ENCODE assay signal across 17 cellular contexts in genomic region chr2:72913531-72914225, GRCh38. TPM values are rescaled to one million over a fixed set of nuclear protein-coding genes. Genes with fewer than 3 reads are reported as not detected.
DNase-seq lines count a peak whose midpoint lies in the region; ATAC-seq, FAIRE-seq and TF ChIP-seq lines count a peak whose summit lies in the region.
"Had no signal": no experiment of that assay in that cellular context is flagged by ENCODE, and none has a peak within 500 bp of the region (broad histone marks: within the 10 kb centered on the region; RNA-seq: fewer than 3 reads in every experiment).

No MANE protein-coding gene starts in this region.

- ATAC-seq in A549 = peak; percentile 18 to 45; a peak in 2 of 6 replicates
- no peak for ATAC-seq in GM23338
- ATAC-seq in activated CD8-positive, alpha-beta memory T cell treated with anti-CD3 and anti-CD28 coated beads, Interleukin-2, amount 10 ng/mL, durations not matched to agents 7 days and 5 days = no peak
- no peak for ATAC-seq in foreskin keratinocyte
- ATAC-seq in body of pancreas = no peak
- no peak for ATAC-seq in HG03135 (IDR thresholded peaks at IDR 0.05; ENCODE audit: unreplicated experiment)

- no peak for TF ChIP-seq EP300 in A549 (IDR thresholded peaks at IDR 0.05)

- H3K4me1 ChIP-seq in A549 (peaks cover 33% of the 10 kb centered on the region), GM23338 (ENCODE audit: insufficient read depth) (peaks cover 27% of the 10 kb centered on the region), foreskin keratinocyte (no peaks in the 10 kb centered on the region), body of pancreas (peaks cover 39% of the 10 kb centered on the region)

- H3F3A ChIP-seq in GM23338 (replicated peaks; ENCODE audit: low read depth) = peaks cover 16% of the 10 kb centered on the region

- no peak for FAIRE-seq in A549 (lab: Jason Lieb, UNC)

- peaks cover 25% of the 10 kb centered on the region for H3K4me1 Mint-ChIP-seq in GM23338
- H3K4me1 Mint-ChIP-seq in activated CD8-positive, alpha-beta memory T cell treated with anti-CD3 and anti-CD28 coated beads, Interleukin-2, amount 10 ng/mL, durations not matched to agents 7 days and 5 days = peaks cover 13% of the 10 kb centered on the region

- H3K79me2 ChIP-seq in GM23338 (replicated peaks; ENCODE audit: insufficient read depth) = no peaks in the 10 kb centered on the region

- H3K9me3 ChIP-seq in A549 = no peaks in the 10 kb centered on the region
- no peaks in the 10 kb centered on the region for H3K9me3 ChIP-seq in body of pancreas

- peaks cover 99% of the 10 kb centered on the region for H3K27me3 ChIP-seq in GM23338 (ENCODE audit: insufficient read depth)
- H3K27me3 ChIP-seq in foreskin keratinocyte = peaks cover 98% of the 10 kb centered on the region
- peaks cover 0 to 41% of the 10 kb centered on the region in 2 donors for H3K27me3 ChIP-seq in body of pancreas

- TF ChIP-seq CTCF in A549 (IDR thresholded peaks at IDR 0.05) (0 out of 3 replicates have a peak, but pooled peaks have one; percentile 17), GM23338 (conservative IDR thresholded peaks at IDR 0.05; ENCODE audit: low read depth in 2 of 2) (peak; percentile 21 to 33; a peak in 3 of 4 replicates), foreskin keratinocyte (conservative IDR thresholded peaks at IDR 0.05) (peak; percentile 38), body of pancreas (IDR thresholded peaks at IDR 0.05) (no peak)

- no peaks in the 10 kb centered on the region for H3K9me2 ChIP-seq in GM23338 (ENCODE audit: insufficient read depth)

- no peak for TF ChIP-seq RAD21 in A549 (conservative IDR thresholded peaks at IDR 0.05 in 1 of 2, IDR thresholded peaks at IDR 0.05 in 1 of 2)

- H3K27ac Mint-ChIP-seq in GM23338 = no peak overlapping the region
- H3K27ac Mint-ChIP-seq in activated CD8-positive, alpha-beta memory T cell treated with anti-CD3 and anti-CD28 coated beads, Interleukin-2, amount 10 ng/mL, durations not matched to agents 7 days and 5 days = no peak overlapping the region

- H3K4me3 ChIP-seq in A549 (no peak overlapping the region), GM23338 (0 out of 2 replicates have a peak overlapping the region, but pooled peaks have one; percentile 56), body of pancreas (no peak overlapping the region)

- 35% methylated on average over 8 of the region's 8 CpGs for WGBS in A549 (ENCODE audit: missing lambda C conversion rate)
- WGBS in body of pancreas, 2 donors = 18 to 20% methylated on average over 8 of the region's 8 CpGs

- no peaks in the 10 kb centered on the region; the same call in 1 of the 2 replicates for H4K20me1 ChIP-seq in GM23338 (replicated peaks; ENCODE audit: insufficient read depth)

- H3K4me2 ChIP-seq in A549 (no peak overlapping the region), GM23338 (peak overlapping the region; percentile 96)

- peak overlapping the region; percentile 62; the same call in 1 of the 3 replicates for H3K4me3 Mint-ChIP-seq in GM23338
- no peak overlapping the region for H3K4me3 Mint-ChIP-seq in activated CD8-positive, alpha-beta memory T cell treated with anti-CD3 and anti-CD28 coated beads, Interleukin-2, amount 10 ng/mL, durations not matched to agents 7 days and 5 days
- H3K4me3 Mint-ChIP-seq: activated T-helper 1 cell treated with anti-CD3 and anti-CD28 coated beads, Interleukin-12 subunit alpha, Interleukin-12 subunit beta, Interleukin-2, Interleukin-4 antibody, amounts not matched to agents 30 ng/mL and 10 ng/mL and 1 ng/mL, durations not matched to agents 14 hours and 24 hours and 36 hours had no signal

- no peak for TF ChIP-seq POLR2A in A549 (IDR thresholded peaks at IDR 0.05; ENCODE audit: low read length)
- TF ChIP-seq POLR2A in body of pancreas (IDR thresholded peaks at IDR 0.05) = no peak

- H3K27me3 Mint-ChIP-seq in GM23338 (ENCODE audit: insufficient read depth, low read depth, poor library complexity) = peaks cover 66% of the 10 kb centered on the region
- peaks cover 81% of the 10 kb centered on the region for H3K27me3 Mint-ChIP-seq in activated CD8-positive, alpha-beta memory T cell treated with anti-CD3 and anti-CD28 coated beads, Interleukin-2, amount 10 ng/mL, durations not matched to agents 7 days and 5 days

- H3K27ac ChIP-seq in A549 = no peak overlapping the region
- H3K27ac ChIP-seq in GM23338 (ENCODE audit: low read depth) = no peak overlapping the region
- H3K27ac ChIP-seq in foreskin keratinocyte = no peak overlapping the region
- no peak overlapping the region for H3K27ac ChIP-seq in body of pancreas
- H3K27ac ChIP-seq: epithelial cell of prostate had no signal

- CTCF ChIA-PET in A549 (lab: Yijun Ruan, JAX) = interaction anchor here (0.5 to 13.4 kb wide), 4 partner anchors 12 to 427 kb away, joined by 4 to 211 read pairs (median 14); partner anchors contain the start of gene SPR
- CTCF ChIA-PET in activated CD8-positive, alpha-beta memory T cell treated with anti-CD3 and anti-CD28 coated beads, Interleukin-2, amount 10 ng/mL, durations not matched to agents 7 days and 5 days (lab: Charles Lee) = no interaction called here

- H3K9me3 Mint-ChIP-seq in GM23338 = no peaks in the 10 kb centered on the region; the same call in 2 of the 3 replicates
- no peaks in the 10 kb centered on the region for H3K9me3 Mint-ChIP-seq in activated CD8-positive, alpha-beta memory T cell treated with anti-CD3 and anti-CD28 coated beads, Interleukin-2, amount 10 ng/mL, durations not matched to agents 7 days and 5 days (ENCODE audit: low read depth)
- H3K9me3 Mint-ChIP-seq: activated T-helper 1 cell treated with anti-CD3 and anti-CD28 coated beads, Interleukin-12 subunit alpha, Interleukin-12 subunit beta, Interleukin-2, Interleukin-4 antibody, amounts not matched to agents 30 ng/mL and 10 ng/mL and 1 ng/mL, durations not matched to agents 14 hours and 24 hours and 36 hours had no signal

- intact Hi-C loops in body of pancreas (cut with DNase I) = no loop called here

- H3K36me3 ChIP-seq in GM23338 (ENCODE audit: insufficient read depth) (no peaks in the 10 kb centered on the region), body of pancreas (replicated peaks in 1 of 2; ENCODE audit: insufficient read depth in 1 of 2, low read depth in 2 of 2) (no peaks in the 10 kb centered on the region)

- H2AFZ ChIP-seq in GM23338 = no peak overlapping the region

- no peaks in the 10 kb centered on the region; the same call in 2 of the 3 replicates for H3K36me3 Mint-ChIP-seq in GM23338 (ENCODE audit: low read depth)
- no peaks in the 10 kb centered on the region for H3K36me3 Mint-ChIP-seq in activated CD8-positive, alpha-beta memory T cell treated with anti-CD3 and anti-CD28 coated beads, Interleukin-2, amount 10 ng/mL, durations not matched to agents 7 days and 5 days

- POLR2A ChIA-PET in A549 (lab: Yijun Ruan, JAX) = no interaction called here

- DNase-seq in A549 (ENCODE audit: low read depth in 1 of 2, low spot score in 1 of 2) (peak in 1 of 2 experiments; percentile 66), GM23338 (ENCODE audit: low spot score) (peak; percentile 52), foreskin keratinocyte (no peak), body of pancreas (no peak), retina (no peak), foreskin melanocyte (no peak)
- peak; percentile 22 for DNase-seq in activated CD8-positive, alpha-beta memory T cell treated with anti-CD3 and anti-CD28 coated beads, Interleukin-2, amount 10 ng/mL, durations not matched to agents 7 days and 5 days
- DNase-seq: activated CD4-positive, CD25-positive, alpha-beta regulatory T cell; IMR-90; NCI-H187 treated with DMSO at 0.1 percent for 48 hours; stimulated activated CD4-positive, alpha-beta T cell treated with anti-CD3 and anti-CD28 coated beads, Interleukin-4, amount 100 ng/mL, for 1 hour; stimulated activated naive CD4-positive, alpha-beta T cell had no signal

TF ChIP-seq in A549, 52 proteins besides CTCF, POLR2A, EP300 and RAD21 (continues in another document):
- TF ChIP-seq ZC3H11A (IDR thresholded peaks at IDR 0.05) = no peak
- no peak for TF ChIP-seq FOXS1 (CRISPR knock-in tag; IDR thresholded peaks at IDR 0.05)
- no peak for TF ChIP-seq RARB (CRISPR knock-in tag; IDR thresholded peaks at IDR 0.05)

TF ChIP-seq in GM23338, 12 proteins besides CTCF, POLR2A, EP300 and RAD21:
- no peak for TF ChIP-seq JUNB (IDR thresholded peaks at IDR 0.05; ENCODE audit: unreplicated experiment)
- TF ChIP-seq EZH2 (IDR thresholded peaks at IDR 0.05; ENCODE audit: low read depth, unreplicated experiment) = peak; percentile 63

RNA-seq across cellular contexts. Expression of gene EMX1, which starts 3.6 kb away (rescaled TPM):
- polyA plus RNA-seq in A549 (2011; rRNA removed) = not detected in 2 replicates
- 0.04 and 0.08 TPM in 2 replicates for polyA plus RNA-seq in A549 (2012; cell fraction: cytosol; rRNA removed)
- 0.04 TPM in 2 replicates for polyA plus RNA-seq in A549 (2012; cell fraction: nucleus; rRNA removed)
- polyA plus RNA-seq in A549 (2017; fragmentation: RNase III; extraction: RNeasy Plus Mini Kit Qiagen cat#74134 plus additional on column Dnase treatment) = 0.05 TPM in 1 of 3 replicates, not detected in the others
- not detected in 2 replicates for polyA minus RNA-seq in A549 (2011; rRNA and poly(A)+ RNA removed)
- total RNA-seq in GM23338 (2014; rRNA removed; shearing (Covaris generic)) = 7.9 and 12.6 TPM in 2 replicates
- 3.9 and 4.2 TPM in 2 replicates for polyA plus RNA-seq in GM23338 (2016; fragmentation: Nextera tagmentation; extraction: Ambion mirVana)
- not detected for total RNA-seq in activated CD8-positive, alpha-beta memory T cell treated with anti-CD3 and anti-CD28 coated beads, Interleukin-2, amount 10 ng/mL, durations not matched to agents 7 days and 5 days
- not detected in 2 replicates for total RNA-seq in foreskin keratinocyte
- polyA plus RNA-seq in foreskin keratinocyte = not detected in 2 replicates
- total RNA-seq in body of pancreas = under 1 TPM; 0.26 to 0.33 TPM
- total RNA-seq: activated T-helper 1 cell treated with anti-CD3 and anti-CD28 coated beads, Interleukin-12 subunit alpha, Interleukin-12 subunit beta, Interleukin-2, Interleukin-4 antibody, amounts not matched to agents 30 ng/mL and 10 ng/mL and 1 ng/mL, durations not matched to agents 14 hours and 24 hours and 36 hours; cardiac septum; IMR-90; pulmonary artery endothelial cell had no signal
- polyA plus RNA-seq: IMR-90 had no signal

RNA-seq across cellular contexts. Expression of gene SPR, which starts 26.5 kb away (rescaled TPM):
- polyA plus RNA-seq in A549 (2011; rRNA removed) (88.5 and 99.3 TPM in 2 replicates), A549 (2017; fragmentation: RNase III; extraction: RNeasy Plus Mini Kit Qiagen cat#74134 plus additional on column Dnase treatment) (118 to 141 TPM (median 138 TPM) in 3 replicates), GM23338 (2016; fragmentation: Nextera tagmentation; extraction: Ambion mirVana) (9.5 and 10.7 TPM in 2 replicates), foreskin keratinocyte (34.4 and 36.1 TPM in 2 replicates)
- polyA plus RNA-seq in A549 (2012; cell fraction: cytosol; rRNA removed) = 128 and 139 TPM in 2 replicates
- polyA plus RNA-seq in A549 (2012; cell fraction: nucleus; rRNA removed) = 81.5 and 86.8 TPM in 2 replicates
- 50.9 and 53.4 TPM in 2 replicates for polyA minus RNA-seq in A549 (2011; rRNA and poly(A)+ RNA removed)
- total RNA-seq in GM23338 (2014; rRNA removed; shearing (Covaris generic)) = 15.2 and 18.4 TPM in 2 replicates
- total RNA-seq in activated CD8-positive, alpha-beta memory T cell treated with anti-CD3 and anti-CD28 coated beads, Interleukin-2, amount 10 ng/mL, durations not matched to agents 7 days and 5 days = 1 to 10 TPM; 1.3 to 3.1 TPM
- total RNA-seq in foreskin keratinocyte (28.2 and 29.0 TPM in 2 replicates), body of pancreas (10 to 100 TPM; 62.6 to 84.6 TPM)

Comparison
In these comparisons a context has a peak if more than half of its experiments do, and no peak if none do; other contexts are left out.
1. ATAC-seq: peak in A549 (2 of 2); none in GM23338 (single experiment), activated CD8-positive, alpha-beta memory T cell treated with anti-CD3 and anti-CD28 coated beads, Interleukin-2, amount 10 ng/mL, durations not matched to agents 7 days and 5 days (single experiment), foreskin keratinocyte (single experiment), body of pancreas (single experiment) and HG03135 (single experiment).
2. DNase-seq: peak in GM23338 (single experiment) and activated CD8-positive, alpha-beta memory T cell treated with anti-CD3 and anti-CD28 coated beads, Interleukin-2, amount 10 ng/mL, durations not matched to agents 7 days and 5 days (single experiment); none in foreskin keratinocyte (0 of 2), body of pancreas (0 of 4), retina (single experiment) and foreskin melanocyte (single experiment).
3. CTCF ChIP-seq: peak in A549 (single experiment), GM23338 (2 of 2) and foreskin keratinocyte (single experiment); none in body of pancreas (0 of 7).